8 cellular contexts compared by ENCODE assay signal in the genomic region with DNA sequence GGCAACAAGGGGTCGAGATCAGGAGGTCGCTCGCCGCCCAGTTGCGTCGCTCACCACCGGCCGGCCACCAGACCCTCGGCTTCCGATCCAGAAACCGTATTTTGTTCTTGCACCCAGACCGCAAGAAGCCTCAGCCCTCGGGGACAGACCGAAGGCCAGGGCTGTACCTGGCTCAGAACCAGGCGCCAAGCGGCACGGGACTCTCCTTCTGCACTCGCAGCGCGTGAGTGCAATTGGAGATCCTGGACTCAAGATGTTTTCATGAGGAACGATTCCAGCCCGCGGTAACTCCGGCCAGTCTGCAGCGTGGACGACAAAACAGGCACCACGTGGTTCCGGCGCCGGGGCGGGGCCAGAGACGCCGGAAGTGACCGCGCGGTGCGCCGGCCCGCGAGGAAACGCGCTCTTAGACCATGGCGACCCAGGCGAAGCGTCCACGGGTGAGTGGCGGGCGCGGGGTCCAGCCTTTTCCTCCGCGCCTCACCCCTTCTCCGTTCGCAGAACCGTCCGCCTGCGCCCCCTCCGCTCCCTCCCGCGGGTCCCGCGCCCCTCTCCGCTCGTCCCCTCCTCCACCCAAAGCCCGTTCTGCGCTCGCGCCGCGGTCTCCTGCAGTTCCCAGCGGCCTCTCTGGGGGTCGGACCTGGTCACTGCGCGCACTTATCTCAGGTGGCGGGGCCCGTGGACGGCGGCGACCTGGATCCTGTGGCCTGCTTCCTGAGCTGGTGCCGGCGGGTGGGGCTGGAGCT. TPM values are rescaled to one million over a fixed set of nuclear protein-coding genes. Genes with fewer than 3 reads are reported as not detected.
DNase-seq lines count a peak whose midpoint lies in the region; ATAC-seq and TF ChIP-seq lines count a peak whose summit lies in the region.

A gene with protein sequence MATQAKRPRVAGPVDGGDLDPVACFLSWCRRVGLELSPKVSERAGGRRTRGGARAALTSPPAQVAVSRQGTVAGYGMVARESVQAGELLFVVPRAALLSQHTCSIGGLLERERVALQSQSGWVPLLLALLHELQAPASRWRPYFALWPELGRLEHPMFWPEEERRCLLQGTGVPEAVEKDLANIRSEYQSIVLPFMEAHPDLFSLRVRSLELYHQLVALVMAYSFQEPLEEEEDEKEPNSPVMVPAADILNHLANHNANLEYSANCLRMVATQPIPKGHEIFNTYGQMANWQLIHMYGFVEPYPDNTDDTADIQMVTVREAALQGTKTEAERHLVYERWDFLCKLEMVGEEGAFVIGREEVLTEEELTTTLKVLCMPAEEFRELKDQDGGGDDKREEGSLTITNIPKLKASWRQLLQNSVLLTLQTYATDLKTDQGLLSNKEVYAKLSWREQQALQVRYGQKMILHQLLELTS (plus strand): TSS at position 393 of the 746 bp plus-strand sequence. CDS start 21 bp downstream, at position 414.

- peak within 1 kb of the TSS; percentile 44 for H3K18ac ChIP-seq in mesendoderm (ENCODE audit: low read length)

- H3K79me2 ChIP-seq in mesendoderm (ENCODE audit: control insufficient read depth, insufficient read depth, low read length) = peaks cover 6% of the 10 kb centered on the region

- H3K4me1 ChIP-seq in BE2C (no peaks in the 10 kb centered on the region; the same call in 1 of the 2 replicates), endocrine pancreas (ENCODE audit: control insufficient read depth, insufficient read depth, low read length) (no peaks in the 10 kb centered on the region), mesendoderm (ENCODE audit: control insufficient read depth, low read depth, low read length) (no peaks in the 10 kb centered on the region)

- peak; percentile 62 for ATAC-seq in HG03378 (IDR thresholded peaks at IDR 0.05; ENCODE audit: unreplicated experiment)

- H4K5ac ChIP-seq in mesendoderm (ENCODE audit: low read length) = no peak within 1 kb of the TSS

- H3K9ac ChIP-seq in endocrine pancreas (ENCODE audit: control insufficient read depth, insufficient read depth, low read length) (peak within 1 kb of the TSS; percentile 65), mesendoderm (ENCODE audit: low read length) (peak within 1 kb of the TSS; percentile 90)

- no peak within 1 kb of the TSS for H2AK5ac ChIP-seq in mesendoderm (ENCODE audit: low read length)

- DNase-seq in BE2C (peak; percentile 93), NCI-H82 (lab: John Stamatoyannopoulos, UW) (peak; percentile 88), mesendoderm (peak; percentile 92)
- peak in 2 of 3 experiments; percentile 63 to 64 for DNase-seq in activated CD8-positive, alpha-beta memory T cell treated with anti-CD3 and anti-CD28 coated beads for 48 hours (ENCODE audit: low read depth in 2 of 3, low spot score in 2 of 3)
- DNase-seq in stimulated activated CD8-positive, alpha-beta memory T cell treated with anti-CD3 and anti-CD28 coated beads, Interleukin-15, amount 100 ng/mL, for 1 hour (ENCODE audit: low read depth) = peak; percentile 43

- H4K8ac ChIP-seq in mesendoderm (ENCODE audit: low read depth, low read length) = no peak within 1 kb of the TSS

- no peak within 1 kb of the TSS for H2BK120ac ChIP-seq in mesendoderm (ENCODE audit: low read depth, low read length)

- H3K4me2 ChIP-seq in mesendoderm (ENCODE audit: low read length) = peak within 1 kb of the TSS; percentile 89

- H3K56ac ChIP-seq in mesendoderm (ENCODE audit: low read length) = peak within 1 kb of the TSS; percentile 92

- 0 out of 2 replicates have a peak, but pooled peaks have one; percentile 6 for TF ChIP-seq CTCF in BE2C (IDR thresholded peaks at IDR 0.05; ENCODE audit: low read depth, low read length)

- H3K9me3 ChIP-seq in BE2C (no peaks in the 10 kb centered on the region), endocrine pancreas (ENCODE audit: control insufficient read depth, low read length) (no peaks in the 10 kb centered on the region)

- no peak within 1 kb of the TSS for H2BK5ac ChIP-seq in mesendoderm (ENCODE audit: low read length)

- peak within 1 kb of the TSS; percentile 87 for H3K4me3 ChIP-seq in BE2C (ENCODE audit: low read depth, low read length)
- peak within 1 kb of the TSS; percentile 61 for H3K4me3 ChIP-seq in endocrine pancreas (ENCODE audit: control insufficient read depth, insufficient read depth, low read length)
- peak within 1 kb of the TSS; percentile 78 for H3K4me3 ChIP-seq in mesendoderm (ENCODE audit: low read length)

- peak within 1 kb of the TSS; percentile 25 for H3K4ac ChIP-seq in mesendoderm (ENCODE audit: low read depth, low read length)

- no peak within 1 kb of the TSS for H2BK15ac ChIP-seq in mesendoderm (replicated peaks; ENCODE audit: low read depth)

- peaks cover 10% of the 10 kb centered on the region for H3K79me1 ChIP-seq in mesendoderm (ENCODE audit: low read length)

- WGBS in mesendoderm (ENCODE audit: extremely low coverage, insufficient coverage, low lambda C conversion rate) = no CpG with 5 or more reads among the region's 80 CpGs

- H3K27ac ChIP-seq in mesendoderm (ENCODE audit: low read depth, low read length) = peak within 1 kb of the TSS; percentile 13

- peaks cover 41% of the 10 kb centered on the region for H3K36me3 ChIP-seq in BE2C
- H3K36me3 ChIP-seq in endocrine pancreas (ENCODE audit: control insufficient read depth, insufficient read depth, low read length) = peaks cover 4% of the 10 kb centered on the region
- peaks cover 17% of the 10 kb centered on the region for H3K36me3 ChIP-seq in mesendoderm (ENCODE audit: control insufficient read depth, insufficient read depth, low read length)

- TF ChIP-seq POLR2A in GM19099 (IDR thresholded peaks at IDR 0.05; ENCODE audit: extremely low read depth, insufficient read length, low read depth) = peak; percentile 63

- H3K23ac ChIP-seq in mesendoderm (ENCODE audit: low read length) = peak within 1 kb of the TSS; percentile 53

- H3K27me3 ChIP-seq in BE2C = no peaks in the 10 kb centered on the region
- no peaks in the 10 kb centered on the region for H3K27me3 ChIP-seq in endocrine pancreas (ENCODE audit: control insufficient read depth, insufficient read depth, low read length)
- no peaks in the 10 kb centered on the region for H3K27me3 ChIP-seq in mesendoderm (ENCODE audit: insufficient read depth, low read length, poor library complexity)

RNA-seq across cellular contexts. Expression of the gene that starts here (rescaled TPM):
- 66.5 TPM for polyA plus RNA-seq in BE2C (2012; ENCODE audit: insufficient read depth, insufficient read length, low read depth)
- polyA plus RNA-seq in mesendoderm (2013, experiment 1 of 2) = 24.0 TPM
- 25.0 TPM for polyA plus RNA-seq in mesendoderm (2013, experiment 2 of 2)

Comparison
In these comparisons a context has a peak if more than half of its experiments do, and no peak if none do; other contexts are left out.
1. Peak in every context shown above with its lines: DNase-seq, ATAC-seq, H3K4me3 ChIP-seq and H3K27ac ChIP-seq.
2. DNase-seq: peak in every context shown above with its lines; median percentile 93 in BE2C; 92 in mesendoderm; 88 in NCI-H82; 64 in activated CD8-positive, alpha-beta memory T cell treated with anti-CD3 and anti-CD28 coated beads for 48 hours; 43 in stimulated activated CD8-positive, alpha-beta memory T cell treated with anti-CD3 and anti-CD28 coated beads, Interleukin-15, amount 100 ng/mL, for 1 hour.